1 cellular context compared by ENCODE assay signal in genomic region chr20:11170025-11170424, GRCh38.
TF ChIP-seq lines count a peak whose summit lies in the region.

No MANE protein-coding gene starts in this region.

TF ChIP-seq in IMR-90, 13 proteins besides CTCF, POLR2A, EP300 and RAD21 (continued from another document):
- no peak for TF ChIP-seq ELK1 (IDR thresholded peaks at IDR 0.05; ENCODE audit: borderline replicate concordance, low read depth, low read length)
- TF ChIP-seq CHD1 (IDR thresholded peaks at IDR 0.05; ENCODE audit: low read depth, low read length) = no peak
- no peak for TF ChIP-seq MXI1 (IDR thresholded peaks at IDR 0.05; ENCODE audit: borderline replicate concordance, low read depth, low read length)
- TF ChIP-seq USF2 (IDR thresholded peaks at IDR 0.05; ENCODE audit: low read depth, low read length) = no peak
- no peak for TF ChIP-seq SMC3 (IDR thresholded peaks at IDR 0.05; ENCODE audit: low read depth, low read length)
- no peak for TF ChIP-seq MAFK (IDR thresholded peaks at IDR 0.05; ENCODE audit: low read depth, low read length)
TF ChIP-seq in IMR-90: peak in this region for 0.
